ENCODE assay signal across 8 cellular contexts in genomic region chr2:17813015-17813741, GRCh38. TPM values are rescaled to one million over a fixed set of nuclear protein-coding genes. Genes with fewer than 3 reads are reported as not detected.
DNase-seq lines count a peak whose midpoint lies in the region; ATAC-seq and TF ChIP-seq lines count a peak whose summit lies in the region.

No MANE protein-coding gene starts in this region.

- peak; percentile 31 for DNase-seq in GM04503 (ENCODE audit: low read depth)
- no peak for DNase-seq in MM.1S
- peak; percentile 76 for DNase-seq in islet precursor cell
- no peak for DNase-seq in GM19240 (ENCODE audit: insufficient read length, low spot score)
- DNase-seq in KG1 (lab: John Stamatoyannopoulos, UW): no peak
- no peak for DNase-seq in NK-92 (lab: John Stamatoyannopoulos, UW; ENCODE audit: unreplicated experiment)
- no peak for DNase-seq in H4 (ENCODE audit: low spot score)

- H3K9me3 ChIP-seq in MM.1S (replicated peaks; ENCODE audit: insufficient read depth, low read length): no peaks in the 10 kb centered on the region

- H3K9ac ChIP-seq in MM.1S (ENCODE audit: low read length): no peak overlapping the region

- peak overlapping the region; percentile 2; the same call in 1 of the 2 replicates for H3K4me3 ChIP-seq in MM.1S (ENCODE audit: low read length)

- TF ChIP-seq CTCF in MM.1S (IDR thresholded peaks at IDR 0.05; ENCODE audit: low read length): no peak

- no peaks in the 10 kb centered on the region for H3K36me3 ChIP-seq in MM.1S (replicated peaks; ENCODE audit: insufficient read depth, low read length)

- peak; percentile 29 for ATAC-seq in GM21825 (IDR thresholded peaks at IDR 0.05; ENCODE audit: unreplicated experiment)

- no peaks in the 10 kb centered on the region for H3K9me2 ChIP-seq in MM.1S (replicated peaks; ENCODE audit: insufficient read depth, low read length)

- H3K4me2 ChIP-seq in MM.1S (ENCODE audit: low read depth, low read length): peak overlapping the region; percentile 58

- no peaks in the 10 kb centered on the region for H4K20me1 ChIP-seq in MM.1S (ENCODE audit: insufficient read depth, low read length)

- H2AFZ ChIP-seq in MM.1S (ENCODE audit: low read length): no peak overlapping the region

- H3K79me2 ChIP-seq in MM.1S (ENCODE audit: low read length): no peaks in the 10 kb centered on the region

- peaks cover 16% of the 10 kb centered on the region for H3K4me1 ChIP-seq in MM.1S (ENCODE audit: low read length)

- H3F3A ChIP-seq in MM.1S (ENCODE audit: insufficient read depth, low read length): peaks cover 8% of the 10 kb centered on the region; the same call in 1 of the 2 replicates

- H3K27me3 ChIP-seq in MM.1S (replicated peaks; ENCODE audit: insufficient read depth, low read length): no peaks in the 10 kb centered on the region

- no peak overlapping the region for H3K27ac ChIP-seq in MM.1S (ENCODE audit: low read length)

RNA-seq across cellular contexts. Expression of gene MSGN1, which starts 3.1 kb away (rescaled TPM):
- not detected in 2 replicates for total RNA-seq in H4 (2014; rRNA removed; shearing (Covaris generic))

RNA-seq across cellular contexts. Expression of gene GEN1, which starts 59.2 kb away (rescaled TPM):
- total RNA-seq in H4 (2014; rRNA removed; shearing (Covaris generic)): 4.5 and 8.7 TPM in 2 replicates

RNA-seq across cellular contexts. Expression of gene SMC6, which starts 59.6 kb away (rescaled TPM):
- 6.1 and 9.2 TPM in 2 replicates for total RNA-seq in H4 (2014; rRNA removed; shearing (Covaris generic))

Comparison
In these comparisons a context has a peak if more than half of its experiments do, and no peak if none do; other contexts are left out.
1. DNase-seq: peak in GM04503 (single experiment) and islet precursor cell (single experiment); none in MM.1S (single experiment), GM19240 (single experiment), KG1 (single experiment), NK-92 (single experiment) and H4 (single experiment).